In the genomic region with DNA sequence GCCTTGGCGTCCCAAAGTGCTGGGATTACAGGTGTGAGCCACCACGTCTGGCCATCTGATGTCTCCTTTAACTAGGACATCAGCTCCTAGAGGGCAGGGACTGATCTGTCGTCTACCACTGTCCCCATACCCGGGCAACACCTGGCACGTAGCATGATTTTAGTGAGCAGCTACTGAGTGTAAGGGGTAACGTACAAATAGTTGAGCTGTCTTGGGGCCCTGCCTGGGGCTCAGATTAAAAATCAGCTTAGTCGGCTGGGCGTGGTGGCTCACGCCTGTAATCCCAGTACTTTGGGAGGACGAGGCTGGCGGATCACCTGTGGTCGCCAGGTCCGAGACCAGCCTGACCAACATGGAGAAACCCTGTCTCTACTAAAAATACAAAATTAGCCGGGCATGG, we compare ENCODE assay signal across 1 cellular context.
TF ChIP-seq lines count a peak whose summit lies in the region.

No MANE protein-coding gene starts in this region.

TF ChIP-seq in IMR-90, 13 proteins besides CTCF, POLR2A, EP300 and RAD21:
- TF ChIP-seq RCOR1 (IDR thresholded peaks at IDR 0.05; ENCODE audit: insufficient replicate concordance, low read length): no peak
- TF ChIP-seq SMC3 (IDR thresholded peaks at IDR 0.05; ENCODE audit: low read depth, low read length): no peak
- TF ChIP-seq CEBPB (IDR thresholded peaks at IDR 0.05; ENCODE audit: low read depth, low read length): no peak
- TF ChIP-seq, protein P1, sequence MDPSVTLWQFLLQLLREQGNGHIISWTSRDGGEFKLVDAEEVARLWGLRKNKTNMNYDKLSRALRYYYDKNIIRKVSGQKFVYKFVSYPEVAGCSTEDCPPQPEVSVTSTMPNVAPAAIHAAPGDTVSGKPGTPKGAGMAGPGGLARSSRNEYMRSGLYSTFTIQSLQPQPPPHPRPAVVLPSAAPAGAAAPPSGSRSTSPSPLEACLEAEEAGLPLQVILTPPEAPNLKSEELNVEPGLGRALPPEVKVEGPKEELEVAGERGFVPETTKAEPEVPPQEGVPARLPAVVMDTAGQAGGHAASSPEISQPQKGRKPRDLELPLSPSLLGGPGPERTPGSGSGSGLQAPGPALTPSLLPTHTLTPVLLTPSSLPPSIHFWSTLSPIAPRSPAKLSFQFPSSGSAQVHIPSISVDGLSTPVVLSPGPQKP (IDR thresholded peaks at IDR 0.05; ENCODE audit: borderline replicate concordance, low read depth, low read length): no peak
- no peak for TF ChIP-seq MXI1 (IDR thresholded peaks at IDR 0.05; ENCODE audit: borderline replicate concordance, low read depth, low read length)
- no peak for TF ChIP-seq MAZ (IDR thresholded peaks at IDR 0.05; ENCODE audit: borderline replicate concordance, low read depth, low read length)
- no peak for TF ChIP-seq MAFK (IDR thresholded peaks at IDR 0.05; ENCODE audit: low read depth, low read length)
- TF ChIP-seq, protein P2, sequence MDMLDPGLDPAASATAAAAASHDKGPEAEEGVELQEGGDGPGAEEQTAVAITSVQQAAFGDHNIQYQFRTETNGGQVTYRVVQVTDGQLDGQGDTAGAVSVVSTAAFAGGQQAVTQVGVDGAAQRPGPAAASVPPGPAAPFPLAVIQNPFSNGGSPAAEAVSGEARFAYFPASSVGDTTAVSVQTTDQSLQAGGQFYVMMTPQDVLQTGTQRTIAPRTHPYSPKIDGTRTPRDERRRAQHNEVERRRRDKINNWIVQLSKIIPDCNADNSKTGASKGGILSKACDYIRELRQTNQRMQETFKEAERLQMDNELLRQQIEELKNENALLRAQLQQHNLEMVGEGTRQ (IDR thresholded peaks at IDR 0.05; ENCODE audit: low read depth, low read length): no peak
- no peak for TF ChIP-seq RFX5 (IDR thresholded peaks at IDR 0.05; ENCODE audit: low read depth, low read length)
- TF ChIP-seq CHD1 (IDR thresholded peaks at IDR 0.05; ENCODE audit: low read depth, low read length): no peak
- TF ChIP-seq BHLHE40 (IDR thresholded peaks at IDR 0.05; ENCODE audit: low read depth, low read length): no peak
- no peak for TF ChIP-seq NFE2L2 (IDR thresholded peaks at IDR 0.05; ENCODE audit: low read depth, low read length)
